18 cellular contexts compared by ENCODE assay signal in genomic region chr7:3019801-3020200, GRCh38.
"Had no signal": no experiment of that assay in that cellular context is flagged by ENCODE, and none has a peak within 500 bp of the region (broad histone marks: within the 10 kb centered on the region; RNA-seq: fewer than 3 reads in every experiment).

No MANE protein-coding gene starts in this region.

- H3K36me3 Mint-ChIP-seq: brain had no signal

- H3K4me3 Mint-ChIP-seq: brain, mesothelial cell of epicardium, nephron progenitor cell, WTC11 had no signal

- H3K27ac Mint-ChIP-seq: brain, mesothelial cell of epicardium, nephron progenitor cell, WTC11 had no signal

- DNase-seq: activated CD4-positive, alpha-beta T cell treated with anti-CD3 and anti-CD28 coated beads, Interleukin-2, amount 50 U/mL, for 4 hours; activated naive CD4-positive, alpha-beta T cell; erythroblast; foreskin keratinocyte; kidney glomerular epithelial cell; left ventricle myocardium inferior; nephron progenitor cell; pancreas; psoas muscle; right cardiac atrium; stimulated activated CD4-positive, alpha-beta T cell treated with anti-CD3 and anti-CD28 coated beads, Interleukin-12 subunit alpha, Interleukin-12 subunit beta, amount 100 ng/mL, for 4 hours; stimulated activated CD4-positive, alpha-beta T cell treated with anti-CD3 and anti-CD28 coated beads, Interleukin-4, amount 100 ng/mL, for 4 hours; T-helper 1 cell; T1000; trophoblast cell had no signal

- H3K4me1 Mint-ChIP-seq: brain, mesothelial cell of epicardium, WTC11 had no signal

- ATAC-seq: foreskin keratinocyte, pancreas, psoas muscle, right cardiac atrium, WTC11 had no signal
